Comparison of ENCODE assay signal across 14 cellular contexts in genomic region chr1:209029737-209030136, GRCh38.
DNase-seq lines count a peak whose midpoint lies in the region; ATAC-seq, FAIRE-seq and TF ChIP-seq lines count a peak whose summit lies in the region.
"Had no signal": no experiment of that assay in that cellular context is flagged by ENCODE, and none has a peak within 500 bp of the region (broad histone marks: within the 10 kb centered on the region; RNA-seq: fewer than 3 reads in every experiment).

No MANE protein-coding gene starts in this region.

- ATAC-seq in RWPE2 (ENCODE audit: low read depth) = no peak
- ATAC-seq in natural killer cell treated with Interleukin-12 subunit alpha and Interleukin-12 subunit beta and Interleukin-15 and Interleukin-18, amount 100 ng/mL, for 72 hours = no peak

- H3K9me1 ChIP-seq in keratinocyte (ENCODE audit: control insufficient read depth, extremely low read depth, insufficient read depth, low read length) = no peaks in the 10 kb centered on the region

- no peak overlapping the region for H3K27ac Mint-ChIP-seq in natural killer cell treated with Interleukin-12 subunit alpha and Interleukin-12 subunit beta and Interleukin-15 and Interleukin-18, amount 100 ng/mL, for 72 hours
- H3K27ac Mint-ChIP-seq: T-helper 1 cell treated with Interleukin-12 subunit alpha and Interleukin-12 subunit beta and Interleukin-4 antibody, amounts not matched to agents 30 μg/mL and 1 μg/mL, for 36 hours had no signal

- no peaks in the 10 kb centered on the region for H4K20me1 ChIP-seq in keratinocyte (ENCODE audit: control insufficient read depth, extremely low read depth, insufficient read depth, low read length)

- H3K4me1 ChIP-seq in RWPE2 (ENCODE audit: insufficient read depth, poor library complexity, severe bottlenecking) (no peaks in the 10 kb centered on the region), keratinocyte (ENCODE audit: control insufficient read depth, extremely low read depth, insufficient read depth, low read length) (no peaks in the 10 kb centered on the region)
- no peaks in the 10 kb centered on the region for H3K4me1 ChIP-seq in effector memory CD4-positive, alpha-beta T cell (ENCODE audit: control insufficient read depth, insufficient read depth, low read length, poor library complexity, severe bottlenecking)
- H3K4me1 ChIP-seq: right lobe of liver had no signal

- peaks cover 5 to 26% of the 10 kb centered on the region in 2 donors for H3K27me3 Mint-ChIP-seq in natural killer cell treated with Interleukin-12 subunit alpha and Interleukin-12 subunit beta and Interleukin-15 and Interleukin-18, amount 100 ng/mL, for 72 hours

- peak; percentile 20 for TF ChIP-seq CTCF in GM12864 (IDR thresholded peaks at IDR 0.05; ENCODE audit: low read depth, low read length, missing control alignments)
- peak; percentile 25 for TF ChIP-seq CTCF in RWPE2 (IDR thresholded peaks at IDR 0.05; ENCODE audit: poor library complexity, severe bottlenecking)
- TF ChIP-seq CTCF in keratinocyte (optimal IDR thresholded peaks at IDR 0.05 in 1 of 3, IDR thresholded peaks at IDR 0.05 in 1 of 3, conservative IDR thresholded peaks at IDR 0.05 in 1 of 3; ENCODE audit: extremely low read depth in 1 of 3, insufficient read depth in 2 of 3, low read length in 3 of 3) = peak; percentile 8 to 21 (median 11)

- H3K4me2 ChIP-seq in keratinocyte (ENCODE audit: control insufficient read depth, extremely low read depth, insufficient read depth, low read depth, low read length) = no peak overlapping the region

- DNase-seq in AG08396 (ENCODE audit: low spot score) = peak; percentile 9
- DNase-seq in GM12864 (ENCODE audit: low read depth) = no peak
- DNase-seq in RWPE2 (ENCODE audit: low spot score) = no peak
- no peak for DNase-seq in keratinocyte (ENCODE audit: low read depth, low spot score)
- DNase-seq in NOMO-1 treated with DMSO at 0.1 percent for 48 hours (lab: John Stamatoyannopoulos, UW; ENCODE audit: unreplicated experiment) = no peak
- no peak for DNase-seq in natural killer cell treated with Interleukin-12 subunit alpha and Interleukin-12 subunit beta and Interleukin-15 and Interleukin-18, amount 100 ng/mL, for 72 hours (ENCODE audit: low spot score)
- DNase-seq in activated naive CD4-positive, alpha-beta T cell treated with Interleukin-2 at 50 U/mL for 16 hours = no peak
- DNase-seq in effector memory CD4-positive, alpha-beta T cell = no peak
- DNase-seq: amniotic stem cell; Kasumi-1; NK-92 treated with Interleukin-12 subunit alpha and Interleukin-12 subunit beta, amount 100 ng/mL, for 24 hours; right lobe of liver had no signal

- no peak overlapping the region for H3K4me3 ChIP-seq in GM12864 (ENCODE audit: low read depth, low read length)
- no peak overlapping the region for H3K4me3 ChIP-seq in RWPE2 (ENCODE audit: severe bottlenecking)
- no peak overlapping the region for H3K4me3 ChIP-seq in keratinocyte (ENCODE audit: control insufficient read depth in 2 of 3, extremely low read depth in 1 of 3, insufficient read depth in 2 of 3, low read depth in 1 of 3, low read length in 3 of 3)
- no peak overlapping the region for H3K4me3 ChIP-seq in effector memory CD4-positive, alpha-beta T cell (ENCODE audit: insufficient read depth, low read depth, low read length, poor library complexity, severe bottlenecking)
- H3K4me3 ChIP-seq: right lobe of liver had no signal

- no peaks in the 10 kb centered on the region for H3K36me3 ChIP-seq in RWPE2 (ENCODE audit: low read depth)
- H3K36me3 ChIP-seq in keratinocyte (ENCODE audit: control insufficient read depth in 2 of 2, extremely low read depth in 1 of 2, insufficient read depth in 2 of 2, low read length in 2 of 2) = no peaks in the 10 kb centered on the region
- H3K36me3 ChIP-seq in effector memory CD4-positive, alpha-beta T cell (ENCODE audit: control insufficient read depth, insufficient read depth, low read length) = no peaks in the 10 kb centered on the region
- H3K36me3 ChIP-seq: right lobe of liver had no signal

- H3K9me3 ChIP-seq in RWPE2 (ENCODE audit: severe bottlenecking) = no peaks in the 10 kb centered on the region
- H3K9me3 ChIP-seq in keratinocyte (ENCODE audit: control insufficient read depth, low read depth, low read length) = no peaks in the 10 kb centered on the region
- no peaks in the 10 kb centered on the region for H3K9me3 ChIP-seq in effector memory CD4-positive, alpha-beta T cell (ENCODE audit: control insufficient read depth, low read length)
- H3K9me3 ChIP-seq: right lobe of liver had no signal

- no peak overlapping the region for H2AFZ ChIP-seq in keratinocyte (ENCODE audit: control insufficient read depth, low read length)

- H3K27ac ChIP-seq in RWPE2 (ENCODE audit: poor library complexity, severe bottlenecking) (no peak overlapping the region), keratinocyte (ENCODE audit: control insufficient read depth, insufficient read depth, low read length) (no peak overlapping the region)
- no peak overlapping the region for H3K27ac ChIP-seq in effector memory CD4-positive, alpha-beta T cell (ENCODE audit: insufficient read depth, low read length, poor library complexity, severe bottlenecking)
- H3K27ac ChIP-seq: C4-2B, right lobe of liver had no signal

- H3K36me3 Mint-ChIP-seq in natural killer cell treated with Interleukin-12 subunit alpha and Interleukin-12 subunit beta and Interleukin-15 and Interleukin-18, amount 100 ng/mL, for 72 hours = no peaks in the 10 kb centered on the region

- dilution Hi-C loops in keratinocyte (cut with MboI; ENCODE audit: extremely low pct_ligation_motif_present, low sequenced_read_pairs) = no loop called here

- H3K4me3 Mint-ChIP-seq in natural killer cell treated with Interleukin-12 subunit alpha and Interleukin-12 subunit beta and Interleukin-15 and Interleukin-18, amount 100 ng/mL, for 72 hours = no peak overlapping the region
- H3K4me3 Mint-ChIP-seq: T-helper 1 cell treated with Interleukin-12 subunit alpha and Interleukin-12 subunit beta and Interleukin-4 antibody, amounts not matched to agents 30 μg/mL and 1 μg/mL, for 36 hours had no signal

- peaks cover 9% of the 10 kb centered on the region for H3K9me3 Mint-ChIP-seq in natural killer cell treated with Interleukin-12 subunit alpha and Interleukin-12 subunit beta and Interleukin-15 and Interleukin-18, amount 100 ng/mL, for 72 hours
- H3K9me3 Mint-ChIP-seq: T-helper 1 cell treated with Interleukin-12 subunit alpha and Interleukin-12 subunit beta and Interleukin-4 antibody, amounts not matched to agents 30 μg/mL and 1 μg/mL, for 36 hours had no signal

- FAIRE-seq in keratinocyte (lab: Jason Lieb, UNC) = peak; percentile 29

- no peaks in the 10 kb centered on the region for H3K27me3 ChIP-seq in RWPE2 (ENCODE audit: insufficient read depth, poor library complexity, severe bottlenecking)
- no peaks in the 10 kb centered on the region for H3K27me3 ChIP-seq in keratinocyte (ENCODE audit: control insufficient read depth, extremely low read depth, insufficient read depth, low read length)
- no peaks in the 10 kb centered on the region for H3K27me3 ChIP-seq in effector memory CD4-positive, alpha-beta T cell (replicated peaks; ENCODE audit: control insufficient read depth, insufficient read depth, low read length, poor library complexity, severe bottlenecking)
- H3K27me3 ChIP-seq: right lobe of liver had no signal

- H3K9ac ChIP-seq in keratinocyte (ENCODE audit: control insufficient read depth, extremely low read depth, insufficient read depth, low read length) = no peak overlapping the region

- H3K79me2 ChIP-seq in keratinocyte (ENCODE audit: control insufficient read depth, insufficient read depth, low read length) = no peaks in the 10 kb centered on the region

- H3K4me1 Mint-ChIP-seq in natural killer cell treated with Interleukin-12 subunit alpha and Interleukin-12 subunit beta and Interleukin-15 and Interleukin-18, amount 100 ng/mL, for 72 hours (ENCODE audit: low read depth in 2 of 2) = no peaks in the 10 kb centered on the region
